Comparison of ENCODE assay signal across 15 cellular contexts in genomic region chr11:78332872-78333271, GRCh38.
DNase-seq lines count a peak whose midpoint lies in the region; ATAC-seq and TF ChIP-seq lines count a peak whose summit lies in the region.
"Had no signal": no experiment of that assay in that cellular context is flagged by ENCODE, and none has a peak within 500 bp of the region (broad histone marks: within the 10 kb centered on the region; RNA-seq: fewer than 3 reads in every experiment).

No MANE protein-coding gene starts in this region.

- H3K9me3 Mint-ChIP-seq in activated CD8-positive, alpha-beta T cell treated with anti-CD3 and anti-CD28 coated beads, Interleukin-2, amount 10 ng/mL, durations not matched to agents 7 days and 5 days (ENCODE audit: insufficient read depth) = peaks cover 24% of the 10 kb centered on the region
- no peaks in the 10 kb centered on the region for H3K9me3 Mint-ChIP-seq in activated CD8-positive, alpha-beta T cell treated with anti-CD3 and anti-CD28 coated beads for 36 hours
- peaks cover 11% of the 10 kb centered on the region for H3K9me3 Mint-ChIP-seq in activated T-helper 2 cell treated with anti-CD3 and anti-CD28 coated beads, Interferon-gamma antibody, Interleukin-2, Interleukin-4, amounts not matched to agents 10 μg/mL and 5 μg/mL and 100 μg/mL, durations not matched to agents 14 hours and 24 hours and 36 hours
- H3K9me3 Mint-ChIP-seq in mesothelial cell of epicardium = peaks cover 20% of the 10 kb centered on the region

- peaks cover 0 to 17% of the 10 kb centered on the region in 2 donors for H3K4me1 ChIP-seq in ascending aorta
- H3K4me1 ChIP-seq: A549 had no signal

- TF ChIP-seq CTCF in activated CD8-positive, alpha-beta T cell treated with anti-CD3 and anti-CD28 coated beads for 36 hours (IDR thresholded peaks at IDR 0.05) = no peak
- TF ChIP-seq CTCF in mesothelial cell of epicardium (IDR thresholded peaks at IDR 0.05; ENCODE audit: unreplicated experiment) = no peak
- no peak for TF ChIP-seq CTCF in ascending aorta (IDR thresholded peaks at IDR 0.05)

- peak overlapping the region; percentile 9 for H3K27ac Mint-ChIP-seq in activated CD8-positive, alpha-beta T cell treated with anti-CD3 and anti-CD28 coated beads, Interleukin-2, amount 10 ng/mL, durations not matched to agents 7 days and 5 days
- no peak overlapping the region for H3K27ac Mint-ChIP-seq in activated CD8-positive, alpha-beta T cell treated with anti-CD3 and anti-CD28 coated beads for 36 hours
- H3K27ac Mint-ChIP-seq in activated T-helper 2 cell treated with anti-CD3 and anti-CD28 coated beads, Interferon-gamma antibody, Interleukin-2, Interleukin-4, amounts not matched to agents 10 μg/mL and 5 μg/mL and 100 μg/mL, durations not matched to agents 14 hours and 24 hours and 36 hours = peak overlapping the region; percentile 90
- peak overlapping the region; percentile 31 for H3K27ac Mint-ChIP-seq in mesothelial cell of epicardium

- POLR2A ChIA-PET in activated CD8-positive, alpha-beta T cell treated with anti-CD3 and anti-CD28 coated beads, Interleukin-2, amount 10 ng/mL, durations not matched to agents 7 days and 5 days (lab: Charles Lee) = interaction anchor here (0.6 kb wide), 1 partner anchor 8 kb away, joined by 3 read pairs; no protein-coding TSS in a partner anchor
- POLR2A ChIA-PET in activated CD8-positive, alpha-beta T cell treated with anti-CD3 and anti-CD28 coated beads for 36 hours (lab: Charles Lee) = interaction anchor here (0.7 to 1.0 kb wide), 2 partner anchors 14 to 261 kb away, joined by 3 to 4 read pairs; no protein-coding TSS in a partner anchor

- no peak overlapping the region for H3K4me3 Mint-ChIP-seq in activated CD8-positive, alpha-beta T cell treated with anti-CD3 and anti-CD28 coated beads, Interleukin-2, amount 10 ng/mL, durations not matched to agents 7 days and 5 days
- H3K4me3 Mint-ChIP-seq in activated CD8-positive, alpha-beta T cell treated with anti-CD3 and anti-CD28 coated beads for 36 hours = no peak overlapping the region
- H3K4me3 Mint-ChIP-seq in activated T-helper 2 cell treated with anti-CD3 and anti-CD28 coated beads, Interferon-gamma antibody, Interleukin-2, Interleukin-4, amounts not matched to agents 10 μg/mL and 5 μg/mL and 100 μg/mL, durations not matched to agents 14 hours and 24 hours and 36 hours (ENCODE audit: low read depth) = peak overlapping the region; percentile 47
- no peak overlapping the region for H3K4me3 Mint-ChIP-seq in mesothelial cell of epicardium

- CTCF ChIA-PET in activated CD8-positive, alpha-beta T cell treated with anti-CD3 and anti-CD28 coated beads, Interleukin-2, amount 10 ng/mL, durations not matched to agents 7 days and 5 days (lab: Charles Lee) = interaction anchor here (1.1 to 1.3 kb wide), 2 partner anchors 14 to 231 kb away, joined by 3 to 5 read pairs; no protein-coding TSS in a partner anchor
- CTCF ChIA-PET in activated CD8-positive, alpha-beta T cell treated with anti-CD3 and anti-CD28 coated beads for 36 hours (lab: Charles Lee) = interaction anchor here (0.9 kb wide), 1 partner anchor 88 kb away, joined by 3 read pairs; no protein-coding TSS in a partner anchor

- no peak overlapping the region for H3K27ac ChIP-seq in ascending aorta
- H3K27ac ChIP-seq: A549, GM23248 had no signal

- intact Hi-C loops in activated CD8-positive, alpha-beta T cell treated with anti-CD3 and anti-CD28 coated beads for 36 hours (cut with micrococcal nuclease) = no loop called here
- intact Hi-C loops in activated T-helper 2 cell treated with anti-CD3 and anti-CD28 coated beads, Interferon-gamma antibody, Interleukin-2, Interleukin-4, amounts not matched to agents 10 μg/mL and 5 μg/mL and 100 μg/mL, durations not matched to agents 14 hours and 24 hours and 36 hours (cut with micrococcal nuclease) = loop anchor here (1.0 to 5.0 kb wide), 3 partner anchors 7 to 106 kb away; no protein-coding TSS in a partner anchor
- intact Hi-C loops in ascending aorta (cut with DNase I) = no loop called here

- no peak overlapping the region for H3K4me3 ChIP-seq in ascending aorta
- H3K4me3 ChIP-seq: A549, GM23248 had no signal

- peaks cover 2% of the 10 kb centered on the region for H3K27me3 Mint-ChIP-seq in activated CD8-positive, alpha-beta T cell treated with anti-CD3 and anti-CD28 coated beads, Interleukin-2, amount 10 ng/mL, durations not matched to agents 7 days and 5 days (ENCODE audit: low read depth)
- peaks cover 4% of the 10 kb centered on the region for H3K27me3 Mint-ChIP-seq in activated CD8-positive, alpha-beta T cell treated with anti-CD3 and anti-CD28 coated beads for 36 hours
- H3K27me3 Mint-ChIP-seq in activated T-helper 2 cell treated with anti-CD3 and anti-CD28 coated beads, Interferon-gamma antibody, Interleukin-2, Interleukin-4, amounts not matched to agents 10 μg/mL and 5 μg/mL and 100 μg/mL, durations not matched to agents 14 hours and 24 hours and 36 hours (ENCODE audit: low read depth) = no peaks in the 10 kb centered on the region
- H3K27me3 Mint-ChIP-seq in mesothelial cell of epicardium (ENCODE audit: low read depth) = no peaks in the 10 kb centered on the region

- no peaks in the 10 kb centered on the region for H3K36me3 ChIP-seq in ascending aorta

- no peaks in the 10 kb centered on the region for H3K9me3 ChIP-seq in ascending aorta

- H3K27me3 ChIP-seq in ascending aorta = no peaks in the 10 kb centered on the region

- H3K4me1 Mint-ChIP-seq in activated CD8-positive, alpha-beta T cell treated with anti-CD3 and anti-CD28 coated beads, Interleukin-2, amount 10 ng/mL, durations not matched to agents 7 days and 5 days (ENCODE audit: low read depth) = peaks cover 36% of the 10 kb centered on the region
- H3K4me1 Mint-ChIP-seq in activated CD8-positive, alpha-beta T cell treated with anti-CD3 and anti-CD28 coated beads for 36 hours (ENCODE audit: low read depth) = peaks cover 14% of the 10 kb centered on the region
- peaks cover 89% of the 10 kb centered on the region for H3K4me1 Mint-ChIP-seq in activated T-helper 2 cell treated with anti-CD3 and anti-CD28 coated beads, Interferon-gamma antibody, Interleukin-2, Interleukin-4, amounts not matched to agents 10 μg/mL and 5 μg/mL and 100 μg/mL, durations not matched to agents 14 hours and 24 hours and 36 hours (ENCODE audit: low read depth)
- H3K4me1 Mint-ChIP-seq in mesothelial cell of epicardium = peaks cover 23% of the 10 kb centered on the region

- no peak for ATAC-seq in activated CD8-positive, alpha-beta T cell treated with anti-CD3 and anti-CD28 coated beads, Interleukin-2, amount 10 ng/mL, durations not matched to agents 7 days and 5 days
- ATAC-seq in activated CD8-positive, alpha-beta T cell treated with anti-CD3 and anti-CD28 coated beads for 36 hours = no peak
- ATAC-seq in GM21825 (IDR thresholded peaks at IDR 0.05; ENCODE audit: unreplicated experiment) = no peak
- ATAC-seq: A549, HCT116, Panc1 had no signal

- peaks cover 24% of the 10 kb centered on the region for H3K36me3 Mint-ChIP-seq in activated CD8-positive, alpha-beta T cell treated with anti-CD3 and anti-CD28 coated beads, Interleukin-2, amount 10 ng/mL, durations not matched to agents 7 days and 5 days (ENCODE audit: low read depth)
- no peaks in the 10 kb centered on the region for H3K36me3 Mint-ChIP-seq in activated CD8-positive, alpha-beta T cell treated with anti-CD3 and anti-CD28 coated beads for 36 hours (ENCODE audit: low read depth)
- peaks cover 65% of the 10 kb centered on the region for H3K36me3 Mint-ChIP-seq in activated T-helper 2 cell treated with anti-CD3 and anti-CD28 coated beads, Interferon-gamma antibody, Interleukin-2, Interleukin-4, amounts not matched to agents 10 μg/mL and 5 μg/mL and 100 μg/mL, durations not matched to agents 14 hours and 24 hours and 36 hours (ENCODE audit: low read depth)
- H3K36me3 Mint-ChIP-seq in mesothelial cell of epicardium = peaks cover 10% of the 10 kb centered on the region

- no peak for DNase-seq in activated CD8-positive, alpha-beta T cell treated with anti-CD3 and anti-CD28 coated beads, Interleukin-2, amount 10 ng/mL, durations not matched to agents 7 days and 5 days
- DNase-seq in activated CD8-positive, alpha-beta T cell treated with anti-CD3 and anti-CD28 coated beads for 36 hours = no peak
- DNase-seq in activated T-helper 2 cell treated with anti-CD3 and anti-CD28 coated beads, Interferon-gamma antibody, Interleukin-2, Interleukin-4, amounts not matched to agents 10 μg/mL and 5 μg/mL and 100 μg/mL, durations not matched to agents 14 hours and 24 hours and 36 hours (ENCODE audit: low spot score) = no peak
- DNase-seq in mesothelial cell of epicardium (ENCODE audit: low spot score in 2 of 2, unreplicated experiment in 2 of 2) = no peak
- no peak for DNase-seq in ascending aorta (ENCODE audit: low spot score in 2 of 2)
- no peak for DNase-seq in activated CD4-positive, CD25-positive, alpha-beta regulatory T cell (lab: John Stamatoyannopoulos, UW)
- DNase-seq: DMS79, NCI-H1417, NCI-H1930, NCI-H510A treated with DMSO at 0.1 percent for 48 hours had no signal
